ENCODE assay signal across 20 cellular contexts in the genomic region with DNA sequence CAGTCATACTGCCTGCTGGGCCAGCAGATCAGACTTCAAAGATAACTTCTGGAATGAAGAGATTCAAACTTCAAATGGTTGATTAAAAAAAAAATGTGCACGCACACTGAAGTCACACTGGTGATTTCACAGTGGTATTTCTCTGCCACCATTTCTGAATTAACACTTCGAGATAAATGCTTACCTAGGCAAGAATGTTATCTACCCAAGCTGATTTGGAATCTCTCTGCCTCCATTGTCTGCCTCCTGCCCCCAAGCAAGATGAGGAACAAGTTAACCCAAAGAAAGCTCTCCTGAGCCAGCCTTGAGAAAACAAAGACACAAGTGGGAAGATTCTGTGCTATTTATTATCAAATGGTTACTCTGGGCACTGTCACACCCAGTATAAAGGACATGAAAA. TPM values are rescaled to one million over a fixed set of nuclear protein-coding genes. Genes with fewer than 3 reads are reported as not detected.
DNase-seq lines count a peak whose midpoint lies in the region; TF ChIP-seq lines count a peak whose summit lies in the region.
"Had no signal": no experiment of that assay in that cellular context is flagged by ENCODE, and none has a peak within 500 bp of the region (broad histone marks: within the 10 kb centered on the region; RNA-seq: fewer than 3 reads in every experiment).

No MANE protein-coding gene starts in this region.

- H3K36me3 ChIP-seq in ectodermal cell (ENCODE audit: control insufficient read depth, insufficient read depth, low read length) (no peaks in the 10 kb centered on the region), tibial artery (no peaks in the 10 kb centered on the region)
- H3K36me3 ChIP-seq: BE2C had no signal

- TF ChIP-seq CTCF in mesothelial cell of epicardium (IDR thresholded peaks at IDR 0.05; ENCODE audit: unreplicated experiment), result no peak
- no peak for TF ChIP-seq CTCF in type B pancreatic cell (conservative IDR thresholded peaks at IDR 0.05)
- no peak for TF ChIP-seq CTCF in tibial artery (IDR thresholded peaks at IDR 0.05)

- H3K9me3 ChIP-seq in ectodermal cell (ENCODE audit: control insufficient read depth, low read length), result no peaks in the 10 kb centered on the region
- H3K9me3 ChIP-seq in tibial artery, result no peaks in the 10 kb centered on the region
- H3K9me3 ChIP-seq: BE2C had no signal

- H3K36me3 Mint-ChIP-seq in mesothelial cell of epicardium, result peaks cover 8% of the 10 kb centered on the region
- H3K36me3 Mint-ChIP-seq in type B pancreatic cell, result peaks cover 10% of the 10 kb centered on the region
- H3K36me3 Mint-ChIP-seq: CD4-positive, CD25-positive, alpha-beta regulatory T cell had no signal

- H3K4me1 Mint-ChIP-seq in mesothelial cell of epicardium (peaks cover 47% of the 10 kb centered on the region), type B pancreatic cell (ENCODE audit: unreplicated experiment) (peaks cover 22% of the 10 kb centered on the region)

- peaks cover under 1% of the 10 kb centered on the region for H3K27me3 Mint-ChIP-seq in mesothelial cell of epicardium (ENCODE audit: low read depth)
- H3K27me3 Mint-ChIP-seq in type B pancreatic cell, result peaks cover 7% of the 10 kb centered on the region

- H3K9me3 Mint-ChIP-seq in mesothelial cell of epicardium, result peaks cover 5% of the 10 kb centered on the region
- H3K9me3 Mint-ChIP-seq in type B pancreatic cell, result peaks cover 11% of the 10 kb centered on the region
- H3K9me3 Mint-ChIP-seq: GM23338 had no signal

- H3K27me3 ChIP-seq in ectodermal cell (ENCODE audit: control insufficient read depth, insufficient read depth, low read length, poor library complexity, severe bottlenecking), result no peaks in the 10 kb centered on the region
- peaks cover 0 to 57% of the 10 kb centered on the region in 2 donors for H3K27me3 ChIP-seq in tibial artery
- H3K27me3 ChIP-seq: BE2C had no signal

- intact Hi-C loops in tibial artery (cut with DNase I; ENCODE audit: low total_unique reads), result no loop called here

- H3K4me3 ChIP-seq in ectodermal cell (ENCODE audit: insufficient read depth, low read depth, low read length), result no peak overlapping the region
- H3K4me3 ChIP-seq in tibial artery, result no peak overlapping the region
- H3K4me3 ChIP-seq: GM23338, K562 had no signal

- peaks cover 20% of the 10 kb centered on the region for H3K4me1 ChIP-seq in ectodermal cell (ENCODE audit: control insufficient read depth, insufficient read depth, low read length)
- H3K4me1 ChIP-seq in tibial artery, result peaks cover 0 to 6% (median 4%) of the 10 kb centered on the region in 4 donors
- H3K4me1 ChIP-seq: BE2C had no signal

- WGBS in ectodermal cell, 2 experiments, result 87 to 88% methylated on average over 2 of the region's 2 CpGs

- peak overlapping the region; percentile 12 for H3K27ac ChIP-seq in ectodermal cell (ENCODE audit: insufficient read depth, low read depth, low read length, poor library complexity, severe bottlenecking)
- H3K27ac ChIP-seq in tibial artery, result no peak overlapping the region

- peak overlapping the region; percentile 9 for H3K4me3 Mint-ChIP-seq in mesothelial cell of epicardium
- peak overlapping the region; percentile 15 for H3K4me3 Mint-ChIP-seq in type B pancreatic cell
- H3K4me3 Mint-ChIP-seq: CD4-positive, CD25-positive, alpha-beta regulatory T cell; CD8-positive, alpha-beta memory T cell; GM23338; HFFc6 had no signal

- peak; percentile 41 for DNase-seq in ELF-1 (ENCODE audit: low read depth, low spot score)
- DNase-seq in mesothelial cell of epicardium (ENCODE audit: low spot score in 2 of 2, unreplicated experiment in 2 of 2), result no peak
- DNase-seq in type B pancreatic cell (ENCODE audit: extremely low spot score, unreplicated experiment), result no peak
- no peak for DNase-seq in activated naive CD4-positive, alpha-beta T cell (lab: John Stamatoyannopoulos, UW)
- no peak for DNase-seq in tibial artery
- DNase-seq in NOMO-1 treated with dmso at 0.1 percent for 144 hours (lab: John Stamatoyannopoulos, UW; ENCODE audit: unreplicated experiment), result no peak
- DNase-seq: ACHN; BE2C; C1 segment of cervical spinal cord; CD4-positive, CD25-positive, alpha-beta regulatory T cell; CD8-positive, alpha-beta memory T cell; COR-L47; DMS79; GF-D8; H7; HFFc6 had no signal

- H3K27ac Mint-ChIP-seq in mesothelial cell of epicardium, result peak overlapping the region; percentile 93
- peak overlapping the region; percentile 4 for H3K27ac Mint-ChIP-seq in type B pancreatic cell
- H3K27ac Mint-ChIP-seq: CD4-positive, CD25-positive, alpha-beta regulatory T cell; CD8-positive, alpha-beta memory T cell; GM23338; HFFc6 had no signal

RNA-seq across cellular contexts. Expression of a gene that starts 6.5 kb away (rescaled TPM):
- polyA plus RNA-seq in ectodermal cell (2013, experiment 1 of 4), result 77.6 TPM
- 94.2 TPM for polyA plus RNA-seq in ectodermal cell (2013, experiment 2 of 4)
- 73.3 TPM for polyA plus RNA-seq in ectodermal cell (2013, experiment 3 of 4)
- polyA plus RNA-seq in ectodermal cell (2013, experiment 4 of 4), result 83.7 TPM
- total RNA-seq in mesothelial cell of epicardium, result 91.4 to 99.8 TPM (median 93.7 TPM) in 3 replicates
- total RNA-seq in type B pancreatic cell (ENCODE audit: low replicate concordance), result 59.3 and 75.0 TPM in 2 replicates
- total RNA-seq: CD4-positive, CD25-positive, alpha-beta regulatory T cell; CD8-positive, alpha-beta memory T cell; HT-29 had no signal
- polyA plus RNA-seq: CD4-positive, CD25-positive, alpha-beta regulatory T cell; CD8-positive, alpha-beta memory T cell; K562 had no signal
